ENCODE assay signal across 14 cellular contexts in genomic region chr9:127706836-127707241, GRCh38. TPM values are rescaled to one million over a fixed set of nuclear protein-coding genes. Genes with fewer than 3 reads are reported as not detected.
DNase-seq lines count a peak whose midpoint lies in the region; TF ChIP-seq lines count a peak whose summit lies in the region.
"Had no signal": no experiment of that assay in that cellular context is flagged by ENCODE, and none has a peak within 500 bp of the region (broad histone marks: within the 10 kb centered on the region; RNA-seq: fewer than 3 reads in every experiment).

Gene CFAP157, plus strand, starts transcription at chr9:127706988. Its CDS starts 44 bp downstream, at chr9:127707032.

- TF ChIP-seq POLR2A in breast epithelium (IDR thresholded peaks at IDR 0.05), result no peak
- TF ChIP-seq POLR2A in stomach (IDR thresholded peaks at IDR 0.05), result no peak

- H3K36me3 Mint-ChIP-seq in MCF 10A (ENCODE audit: insufficient read depth, unreplicated experiment) (no peaks in the 10 kb centered on the region), endothelial cell (ENCODE audit: low read depth, unreplicated experiment) (no peaks in the 10 kb centered on the region)

- intact Hi-C loops in MCF 10A (cut with micrococcal nuclease), result loop anchor here (1.0 kb wide), 1 partner anchor 27 kb away; no protein-coding TSS in a partner anchor
- intact Hi-C loops in breast epithelium (cut with DNase I; ENCODE audit: low total_unique reads), result no loop called here
- intact Hi-C loops in stomach (cut with DNase I; ENCODE audit: low total_unique reads), result no loop called here

- H3K4me3 Mint-ChIP-seq in MCF 10A (ENCODE audit: unreplicated experiment) (no peak within 1 kb of the TSS), endothelial cell (ENCODE audit: unreplicated experiment) (no peak within 1 kb of the TSS)

- DNase-seq in MCF 10A (ENCODE audit: unreplicated experiment), result peak; percentile 4
- DNase-seq in breast epithelium (ENCODE audit: low spot score in 2 of 2), result no peak
- DNase-seq in NCI-H510A treated with DMSO at 0.1 percent for 48 hours (lab: John Stamatoyannopoulos, UW), result peak; percentile 66
- DNase-seq in endothelial cell (ENCODE audit: low spot score), result peak; percentile 64
- DNase-seq in stomach, result peak; percentile 28
- no peak for DNase-seq in coronary artery (ENCODE audit: low spot score)
- DNase-seq in NCI-H446 treated with DMSO at 0.1 percent for 48 hours (lab: John Stamatoyannopoulos, UW), result no peak
- no peak for DNase-seq in NCI-H524 (lab: John Stamatoyannopoulos, UW)

- no peak within 1 kb of the TSS for H3K4me3 ChIP-seq in breast epithelium
- no peak within 1 kb of the TSS for H3K4me3 ChIP-seq in stomach
- no peak within 1 kb of the TSS for H3K4me3 ChIP-seq in coronary artery

- no peaks in the 10 kb centered on the region for H3K27me3 Mint-ChIP-seq in MCF 10A (ENCODE audit: insufficient read depth, unreplicated experiment)
- H3K27me3 Mint-ChIP-seq in endothelial cell (ENCODE audit: unreplicated experiment), result peaks cover 18% of the 10 kb centered on the region

- no peaks in the 10 kb centered on the region for H3K36me3 ChIP-seq in breast epithelium
- H3K36me3 ChIP-seq in stomach, result no peaks in the 10 kb centered on the region

- TF ChIP-seq EP300 in stomach (IDR thresholded peaks at IDR 0.05), result no peak

- no peak within 1 kb of the TSS for H3K27ac Mint-ChIP-seq in MCF 10A (ENCODE audit: low read depth, unreplicated experiment)
- peak within 1 kb of the TSS; percentile 94 for H3K27ac Mint-ChIP-seq in endothelial cell (ENCODE audit: unreplicated experiment)

- WGBS in stomach, 5 donors, result 58 to 67% (median 60%) methylated on average over 10 to 11 of the region's 11 CpGs

- H3K9me3 Mint-ChIP-seq in MCF 10A (ENCODE audit: unreplicated experiment), result no peaks in the 10 kb centered on the region
- H3K9me3 Mint-ChIP-seq in endothelial cell (ENCODE audit: unreplicated experiment), result no peaks in the 10 kb centered on the region

- H3K4me1 Mint-ChIP-seq in MCF 10A (ENCODE audit: insufficient read depth, unreplicated experiment) (no peaks in the 10 kb centered on the region), endothelial cell (ENCODE audit: unreplicated experiment) (peaks cover 19% of the 10 kb centered on the region)

- H3K9me3 ChIP-seq in breast epithelium (no peaks in the 10 kb centered on the region), stomach (no peaks in the 10 kb centered on the region)
- H3K9me3 ChIP-seq: Caco-2 had no signal

- H3K4me1 ChIP-seq in breast epithelium (no peaks in the 10 kb centered on the region), stomach (peaks cover 0 to 4% (median 0%) of the 10 kb centered on the region in 4 donors)
- H3K4me1 ChIP-seq: Caco-2 had no signal

- CTCF ChIA-PET in MCF 10A (lab: Yijun Ruan, JAX), result no interaction called here

- POLR2A ChIA-PET in MCF 10A (lab: Yijun Ruan, JAX), result interaction anchor here (0.6 to 1.0 kb wide), 2 partner anchors 9 to 94 kb away, joined by 3 to 4 read pairs; partner anchors contain the start of gene PTRH1

- BruUV-seq in MCF 10A (replicated peaks; lab: Mats Ljungman, UMichigan), result no TSS peak

- H3K27me3 ChIP-seq in breast epithelium, result no peaks in the 10 kb centered on the region
- peaks cover 0 to 5% (median 0%) of the 10 kb centered on the region in 3 donors for H3K27me3 ChIP-seq in stomach

- no peak within 1 kb of the TSS for H3K27ac ChIP-seq in breast epithelium
- no peak within 1 kb of the TSS for H3K27ac ChIP-seq in stomach
- no peak within 1 kb of the TSS for H3K27ac ChIP-seq in coronary artery
- H3K27ac ChIP-seq: KMS-11 had no signal

- TF ChIP-seq CTCF in MCF 10A (IDR thresholded peaks at IDR 0.05; ENCODE audit: unreplicated experiment) (no peak), breast epithelium (IDR thresholded peaks at IDR 0.05) (no peak), endothelial cell (IDR thresholded peaks at IDR 0.05; ENCODE audit: unreplicated experiment) (no peak), stomach (IDR thresholded peaks at IDR 0.05) (no peak), coronary artery (IDR thresholded peaks at IDR 0.05) (no peak)

RNA-seq across cellular contexts. Expression of gene CFAP157, which starts in this region (rescaled TPM):
- total RNA-seq in MCF 10A (2022) (not detected in 2 replicates), breast epithelium (1 to 10 TPM in 2 of 3 donors, not detected in 1; 2.0 TPM), endothelial cell (ENCODE audit: unreplicated experiment) (0.85 TPM), stomach (1 to 10 TPM in 1 of 5 donors, under 1 TPM in 1, not detected in 3; 0.14 to 7.6 TPM)
- under 1 TPM; 0.18 to 0.61 (median 0.19) TPM for polyA plus RNA-seq in stomach
- total RNA-seq: Caco-2, liver, RPMI7951, skeletal muscle tissue had no signal
- polyA plus RNA-seq: fibroblast of lung had no signal

Comparison
In these comparisons a context has a peak if more than half of its experiments do, and no peak if none do; other contexts are left out.
1. Peak in DNase-seq in MCF 10A; RNA of the gene not detected or under 1 TPM.
2. Peak in DNase-seq in endothelial cell; RNA of the gene not detected or under 1 TPM.
3. DNase-seq: peak in NCI-H510A treated with DMSO at 0.1 percent for 48 hours (single experiment) and stomach (single experiment); none in breast epithelium (0 of 2), coronary artery (single experiment), NCI-H446 treated with DMSO at 0.1 percent for 48 hours (single experiment) and NCI-H524 (0 of 2).